7 cellular contexts compared by ENCODE assay signal in genomic region chr10:110535958-110536891, GRCh38. TPM values are rescaled to one million over a fixed set of nuclear protein-coding genes. Genes with fewer than 3 reads are reported as not detected.
DNase-seq lines count a peak whose midpoint lies in the region; ATAC-seq lines count a peak whose summit lies in the region.

No MANE protein-coding gene starts in this region.

- ATAC-seq in GM18517 (IDR thresholded peaks at IDR 0.05; ENCODE audit: unreplicated experiment) (peak; percentile 85), HG02759 (IDR thresholded peaks at IDR 0.05; ENCODE audit: unreplicated experiment) (peak; percentile 91), Right ventricle myocardium superior (ENCODE audit: poor library complexity) (peak; percentile 82)

- peak; percentile 39 to 62 for DNase-seq in NOMO-1 (lab: John Stamatoyannopoulos, UW; ENCODE audit: unreplicated experiment in 2 of 2)
- DNase-seq in activated T-cell treated with anti-CD3 and anti-CD28 coated beads for 24 hours (ENCODE audit: low read depth) = peak; percentile 66
- no peak for DNase-seq in Right ventricle myocardium superior
- peak; percentile 66 for DNase-seq in stimulated activated CD4-positive, alpha-beta T cell treated with anti-CD3 and anti-CD28 coated beads, Interleukin-4, amount 100 ng/mL, for 1 hour
- no peak for DNase-seq in GM19238 (ENCODE audit: insufficient read length, low spot score)

- intact Hi-C loops in Right ventricle myocardium superior (cut with DNase I) = loop anchor here (2.0 kb wide), 1 partner anchor 181 kb away; no protein-coding TSS in a partner anchor

RNA-seq across cellular contexts. Expression of gene SMC3, which starts 31.3 kb away (rescaled TPM):
- total RNA-seq in Right ventricle myocardium superior = 20.3 TPM

RNA-seq across cellular contexts. Expression of gene DUSP5, which starts 38.5 kb away (rescaled TPM):
- total RNA-seq in Right ventricle myocardium superior = 6.8 TPM

Comparison
In these comparisons a context has a peak if more than half of its experiments do, and no peak if none do; other contexts are left out.
1. DNase-seq: peak in NOMO-1 (2 of 2), activated T-cell treated with anti-CD3 and anti-CD28 coated beads for 24 hours (single experiment) and stimulated activated CD4-positive, alpha-beta T cell treated with anti-CD3 and anti-CD28 coated beads, Interleukin-4, amount 100 ng/mL, for 1 hour (single experiment); none in Right ventricle myocardium superior (single experiment) and GM19238 (single experiment).
2. Peak in every context shown above with its lines, with median percentiles within 50 percentile points of each other: ATAC-seq.